ENCODE assay signal across 8 cellular contexts in the genomic region with DNA sequence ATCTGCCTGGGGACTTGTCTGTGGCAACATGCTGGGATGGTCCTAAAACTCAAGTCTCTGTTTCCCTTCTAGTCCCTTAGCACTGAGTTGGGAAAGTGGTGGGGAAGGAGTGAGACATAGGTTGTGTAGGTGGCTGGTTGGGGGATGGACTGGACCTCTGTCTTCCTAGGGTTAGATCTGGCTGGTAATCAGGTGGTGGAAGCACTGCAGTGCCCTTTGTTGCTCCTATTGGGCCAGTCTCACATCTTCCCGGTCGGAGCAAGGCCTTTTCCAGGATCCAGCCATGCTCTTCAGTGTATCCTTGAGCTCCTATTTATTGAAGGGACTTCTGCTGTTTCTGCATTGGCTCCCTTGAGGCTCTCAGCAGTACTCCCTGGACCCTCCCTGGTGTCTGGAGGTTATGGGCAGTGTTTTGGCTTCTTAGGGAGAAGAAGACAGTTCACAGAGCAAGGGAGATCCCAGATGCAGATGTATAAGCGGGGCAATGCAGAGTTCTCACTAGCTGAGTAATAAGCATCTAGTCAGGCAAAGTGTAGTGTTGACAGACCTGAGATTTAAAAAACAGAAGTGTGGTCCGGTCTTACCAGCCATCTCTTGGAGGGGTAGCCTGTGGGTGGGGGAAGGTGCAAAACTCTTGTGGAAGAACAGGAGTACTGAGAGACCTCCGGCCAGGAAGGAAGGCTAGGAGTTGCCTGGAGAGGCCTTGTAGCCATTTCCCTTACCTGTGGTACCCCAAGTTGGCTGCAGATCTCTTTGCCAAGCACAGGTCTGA. TPM values are rescaled to one million over a fixed set of nuclear protein-coding genes. Genes with fewer than 3 reads are reported as not detected.
DNase-seq lines count a peak whose midpoint lies in the region; ATAC-seq, FAIRE-seq and TF ChIP-seq lines count a peak whose summit lies in the region.

No MANE protein-coding gene starts in this region.

- no peak overlapping the region for H3K14ac ChIP-seq in mesenchymal stem cell (ENCODE audit: low read length in 2 of 2)

- peak overlapping the region; percentile 52 for H4K8ac ChIP-seq in mesenchymal stem cell (ENCODE audit: low read length)

- H2AK5ac ChIP-seq in mesenchymal stem cell (ENCODE audit: low read length, severe bottlenecking): peak overlapping the region; percentile 43

- CTCF ChIA-PET in A549 (lab: Yijun Ruan, JAX) (interaction anchor here (1.1 to 4.1 kb wide), 4 partner anchors 22 to 64 kb away, joined by 3 to 38 read pairs (median 4); no protein-coding TSS in a partner anchor), HEK293 (lab: Yijun Ruan, JAX) (interaction anchor here (0.6 to 2.9 kb wide), 6 partner anchors 11 to 173 kb away, joined by 3 to 13 read pairs (median 4); a partner anchor contains a TSS)

- H4K91ac ChIP-seq in mesenchymal stem cell (ENCODE audit: low read length): peak overlapping the region; percentile 78

- peaks cover 41% of the 10 kb centered on the region for H4K20me1 ChIP-seq in astrocyte (ENCODE audit: insufficient read depth, low read length)

- POLR2A ChIA-PET in A549 (lab: Yijun Ruan, JAX): interaction anchor here (0.7 to 0.9 kb wide), 4 partner anchors 12 to 39 kb away, joined by 4 to 7 read pairs (median 4); a partner anchor contains a TSS
- POLR2A ChIA-PET in HEK293 (lab: Yijun Ruan, JAX): interaction anchor here (0.7 to 4.3 kb wide), 16 partner anchors 12 to 324 kb away, joined by 3 to 38 read pairs (median 5); a partner anchor contains a TSS

- H3K27me3 Mint-ChIP-seq in astrocyte (ENCODE audit: low read depth, unreplicated experiment): no peaks in the 10 kb centered on the region

- FAIRE-seq in A549 (lab: Jason Lieb, UNC) (no peak), astrocyte (lab: Jason Lieb, UNC) (no peak)

- DNase-seq in A549 (ENCODE audit: low read depth in 1 of 2, low spot score in 1 of 2): no peak
- no peak for DNase-seq in astrocyte (ENCODE audit: low read depth)
- DNase-seq in mesenchymal stem cell: peak; percentile 33
- no peak for DNase-seq in occipital lobe (lab: John Stamatoyannopoulos, UW)
- DNase-seq in NK-92 treated with Interleukin-12 subunit alpha and Interleukin-12 subunit beta, amount 100 ng/mL, for 24 hours (lab: John Stamatoyannopoulos, UW): no peak

- H3K9me3 ChIP-seq in A549 (no peaks in the 10 kb centered on the region), HEK293 (ENCODE audit: control insufficient read depth, insufficient read depth, low read depth, low read length) (no peaks in the 10 kb centered on the region), astrocyte (ENCODE audit: insufficient read depth, low read depth, low read length) (no peaks in the 10 kb centered on the region), mesenchymal stem cell (ENCODE audit: control insufficient read depth, low read length) (no peaks in the 10 kb centered on the region)

- H2BK12ac ChIP-seq in mesenchymal stem cell (ENCODE audit: low read length in 2 of 2): peak overlapping the region in 1 of 2 experiments; percentile 73

- H3K9ac ChIP-seq in astrocyte (ENCODE audit: low read length) (peak overlapping the region; percentile 99), mesenchymal stem cell (ENCODE audit: low read length) (peak overlapping the region; percentile 98)

- no peak overlapping the region for H2BK15ac ChIP-seq in mesenchymal stem cell (ENCODE audit: low read depth, poor library complexity, severe bottlenecking)

- peak overlapping the region; percentile 89 to 98 for H3K27ac ChIP-seq in A549
- peak overlapping the region; percentile 92 for H3K27ac ChIP-seq in HEK293 (ENCODE audit: extremely low read depth, low read depth, low read length)
- H3K27ac ChIP-seq in astrocyte (ENCODE audit: low read depth, low read length): no peak overlapping the region
- H3K27ac ChIP-seq in mesenchymal stem cell (ENCODE audit: low read length, poor library complexity, severe bottlenecking): peak overlapping the region; percentile 97

- H3K4me3 Mint-ChIP-seq in astrocyte (ENCODE audit: unreplicated experiment): peak overlapping the region; percentile 92

- peaks cover 30% of the 10 kb centered on the region for H3K4me1 Mint-ChIP-seq in astrocyte (ENCODE audit: low read depth, unreplicated experiment)

- peaks cover 6% of the 10 kb centered on the region for H3K36me3 Mint-ChIP-seq in astrocyte (ENCODE audit: low read depth, unreplicated experiment)

- H2BK120ac ChIP-seq in mesenchymal stem cell (ENCODE audit: low read depth, low read length): no peak overlapping the region

- peak overlapping the region; percentile 89 for H2BK5ac ChIP-seq in mesenchymal stem cell (ENCODE audit: low read depth, low read length, poor library complexity, severe bottlenecking)

- no peak for ATAC-seq in A549
- no peak for ATAC-seq in HG02678 (IDR thresholded peaks at IDR 0.05; ENCODE audit: unreplicated experiment)
- ATAC-seq in GM18861 (IDR thresholded peaks at IDR 0.05; ENCODE audit: unreplicated experiment): no peak

- peak overlapping the region; percentile 93 for H3K4me3 ChIP-seq in A549
- H3K4me3 ChIP-seq in HEK293 (ENCODE audit: low read depth, low read length): peak overlapping the region; percentile 91
- peak overlapping the region; percentile 90 for H3K4me3 ChIP-seq in astrocyte (ENCODE audit: insufficient read depth, low read depth, low read length)
- H3K4me3 ChIP-seq in mesenchymal stem cell (ENCODE audit: insufficient read depth in 1 of 2, low read depth in 1 of 2, low read length in 2 of 2): peak overlapping the region in 1 of 2 experiments; percentile 85

- no peak for TF ChIP-seq POLR2A in A549 (IDR thresholded peaks at IDR 0.05; ENCODE audit: low read length)

- H3K23ac ChIP-seq in mesenchymal stem cell (ENCODE audit: low read length in 2 of 2): peak overlapping the region in 1 of 2 experiments; percentile 65

- TF ChIP-seq CTCF in A549 (IDR thresholded peaks at IDR 0.05) (no peak), HEK293 (tag by site-specific recombination; IDR thresholded peaks at IDR 0.05) (no peak), astrocyte (IDR thresholded peaks at IDR 0.05; ENCODE audit: insufficient read depth, low read depth, low read length) (no peak)

- H3K27me3 ChIP-seq in astrocyte (ENCODE audit: insufficient read depth, low read length) (no peaks in the 10 kb centered on the region), mesenchymal stem cell (ENCODE audit: control insufficient read depth in 1 of 2, insufficient read depth in 1 of 2, low read length in 2 of 2) (no peaks in the 10 kb centered on the region)

- no peaks in the 10 kb centered on the region for H3K9me3 Mint-ChIP-seq in astrocyte (ENCODE audit: unreplicated experiment)

- no peak for TF ChIP-seq EP300 in A549 (IDR thresholded peaks at IDR 0.05)

- peaks cover 0 to 28% of the 10 kb centered on the region in 2 experiments; a peak in 2 of 3 replicates for H3K36me3 ChIP-seq in HEK293 (ENCODE audit: control insufficient read depth in 2 of 2, insufficient read depth in 1 of 2, low read length in 2 of 2)
- H3K36me3 ChIP-seq in astrocyte (ENCODE audit: insufficient read depth, low read length): peaks cover 3% of the 10 kb centered on the region
- H3K36me3 ChIP-seq in mesenchymal stem cell (ENCODE audit: control insufficient read depth in 1 of 2, insufficient read depth in 2 of 2, low read depth in 1 of 2, low read length in 2 of 2): peaks cover 12 to 15% of the 10 kb centered on the region in 2 experiments

- H3K18ac ChIP-seq in mesenchymal stem cell (ENCODE audit: low read depth in 1 of 2, low read length in 2 of 2): no peak overlapping the region

- peaks cover 79% of the 10 kb centered on the region for H3K79me2 ChIP-seq in astrocyte (ENCODE audit: insufficient read depth, low read length)

- no peak overlapping the region for H2AFZ ChIP-seq in astrocyte (ENCODE audit: low read depth, low read length)
- H2AFZ ChIP-seq in mesenchymal stem cell (ENCODE audit: low read depth, low read length): no peak overlapping the region

- WGBS in A549 (ENCODE audit: missing lambda C conversion rate): 87% methylated on average over 5 of the region's 5 CpGs
- WGBS in mesenchymal stem cell: 84% methylated on average over 5 of the region's 5 CpGs

- peak overlapping the region in 1 of 2 experiments; percentile 80 for H3K4ac ChIP-seq in mesenchymal stem cell (ENCODE audit: low read depth in 1 of 2, low read length in 2 of 2)

- peak overlapping the region; percentile 87 for H3K4me2 ChIP-seq in A549
- H3K4me2 ChIP-seq in astrocyte (ENCODE audit: low read length): peak overlapping the region; percentile 96
- peak overlapping the region; percentile 89 for H3K4me2 ChIP-seq in mesenchymal stem cell (ENCODE audit: low read length, poor library complexity, severe bottlenecking)

- H3K27ac Mint-ChIP-seq in astrocyte (ENCODE audit: unreplicated experiment): peak overlapping the region; percentile 97

- no peak for TF ChIP-seq RAD21 in A549 (conservative IDR thresholded peaks at IDR 0.05 in 1 of 2, IDR thresholded peaks at IDR 0.05 in 1 of 2)

- H3K79me1 ChIP-seq in mesenchymal stem cell (replicated peaks; ENCODE audit: low read length, poor library complexity, severe bottlenecking): peaks cover 4% of the 10 kb centered on the region

- H3K4me1 ChIP-seq in A549 (peaks cover 40% of the 10 kb centered on the region), HEK293 (ENCODE audit: control insufficient read depth, insufficient read depth, low read length) (peaks cover 16% of the 10 kb centered on the region), astrocyte (ENCODE audit: insufficient read depth, low read length) (peaks cover 45% of the 10 kb centered on the region), mesenchymal stem cell (ENCODE audit: control insufficient read depth, insufficient read depth, low read depth, low read length) (peaks cover 29% of the 10 kb centered on the region)

RNA-seq across cellular contexts. Expression of a gene that starts 1.3 kb away (rescaled TPM):
- polyA plus RNA-seq in A549 (2011; rRNA removed) (168 and 209 TPM in 2 replicates), A549 (2017; fragmentation: RNase III; extraction: RNeasy Plus Mini Kit Qiagen cat#74134 plus additional on column Dnase treatment) (270 to 301 TPM (median 287 TPM) in 3 replicates)
- 585 and 606 TPM in 2 replicates for polyA plus RNA-seq in A549 (2012; cell fraction: cytosol; rRNA removed)
- 173 and 271 TPM in 2 replicates for polyA plus RNA-seq in A549 (2012; cell fraction: nucleus; rRNA removed)
- polyA minus RNA-seq in A549 (2011; rRNA and poly(A)+ RNA removed): 446 and 461 TPM in 2 replicates
- total RNA-seq in astrocyte (214 and 224 TPM in 2 replicates), occipital lobe (73.2 TPM)
- polyA plus RNA-seq in mesenchymal stem cell (2013, experiment 1 of 2): 230 TPM
- polyA plus RNA-seq in mesenchymal stem cell (2013, experiment 2 of 2): 226 TPM

RNA-seq across cellular contexts. Expression of a gene that starts 2.0 kb away (rescaled TPM):
- polyA plus RNA-seq in A549 (2011; rRNA removed) (18.2 and 19.1 TPM in 2 replicates), A549 (2017; fragmentation: RNase III; extraction: RNeasy Plus Mini Kit Qiagen cat#74134 plus additional on column Dnase treatment) (35.9 to 40.3 TPM (median 36.9 TPM) in 3 replicates)
- 40.2 and 42.7 TPM in 2 replicates for polyA plus RNA-seq in A549 (2012; cell fraction: cytosol; rRNA removed)
- 322 and 345 TPM in 2 replicates for polyA plus RNA-seq in A549 (2012; cell fraction: nucleus; rRNA removed)
- polyA minus RNA-seq in A549 (2011; rRNA and poly(A)+ RNA removed): 23.4 and 24.1 TPM in 2 replicates
- total RNA-seq in astrocyte (67.3 and 79.3 TPM in 2 replicates), occipital lobe (19.7 TPM)
- polyA plus RNA-seq in mesenchymal stem cell (2013, experiment 1 of 2): 25.8 TPM
- polyA plus RNA-seq in mesenchymal stem cell (2013, experiment 2 of 2): 23.6 TPM

RNA-seq across cellular contexts. Expression of a gene that starts 3.4 kb away (rescaled TPM):
- polyA plus RNA-seq in A549 (2011; rRNA removed) (33.2 and 44.0 TPM in 2 replicates), A549 (2017; fragmentation: RNase III; extraction: RNeasy Plus Mini Kit Qiagen cat#74134 plus additional on column Dnase treatment) (27.2 to 30.9 TPM (median 30.0 TPM) in 3 replicates)
- polyA plus RNA-seq in A549 (2012; cell fraction: cytosol; rRNA removed): 56.9 and 68.8 TPM in 2 replicates
- polyA plus RNA-seq in A549 (2012; cell fraction: nucleus; rRNA removed): 32.7 and 40.9 TPM in 2 replicates
- polyA minus RNA-seq in A549 (2011; rRNA and poly(A)+ RNA removed): 22.3 and 22.6 TPM in 2 replicates
- total RNA-seq in astrocyte (16.5 and 18.1 TPM in 2 replicates), occipital lobe (25.3 TPM)
- 18.6 TPM for polyA plus RNA-seq in mesenchymal stem cell (2013, experiment 1 of 2)
- 17.6 TPM for polyA plus RNA-seq in mesenchymal stem cell (2013, experiment 2 of 2)

RNA-seq across cellular contexts. Expression of a gene that starts 27.4 kb away (rescaled TPM):
- polyA plus RNA-seq in A549 (2011; rRNA removed) (21.0 and 35.3 TPM in 2 replicates), A549 (2017; fragmentation: RNase III; extraction: RNeasy Plus Mini Kit Qiagen cat#74134 plus additional on column Dnase treatment) (54.9 to 60.4 TPM (median 58.1 TPM) in 3 replicates)
- 59.8 and 74.8 TPM in 2 replicates for polyA plus RNA-seq in A549 (2012; cell fraction: cytosol; rRNA removed)
- 294 and 395 TPM in 2 replicates for polyA plus RNA-seq in A549 (2012; cell fraction: nucleus; rRNA removed)
- 75.8 and 94.7 TPM in 2 replicates for polyA minus RNA-seq in A549 (2011; rRNA and poly(A)+ RNA removed)
- total RNA-seq in astrocyte (61.5 and 64.8 TPM in 2 replicates), occipital lobe (45.2 TPM)
- polyA plus RNA-seq in mesenchymal stem cell (2013, experiment 1 of 2): 30.6 TPM
- 27.9 TPM for polyA plus RNA-seq in mesenchymal stem cell (2013, experiment 2 of 2)

RNA-seq across cellular contexts. Expression of a gene that starts 38.8 kb away (rescaled TPM):
- polyA plus RNA-seq in A549 (2011; rRNA removed) (0.68 and 0.78 TPM in 2 replicates), A549 (2017; fragmentation: RNase III; extraction: RNeasy Plus Mini Kit Qiagen cat#74134 plus additional on column Dnase treatment) (0.97 to 1.2 TPM (median 1.1 TPM) in 3 replicates)
- 0.43 and 0.63 TPM in 2 replicates for polyA plus RNA-seq in A549 (2012; cell fraction: cytosol; rRNA removed)
- polyA plus RNA-seq in A549 (2012; cell fraction: nucleus; rRNA removed): 3.5 and 5.0 TPM in 2 replicates
- polyA minus RNA-seq in A549 (2011; rRNA and poly(A)+ RNA removed): 0.58 and 0.73 TPM in 2 replicates
- total RNA-seq in astrocyte (1.3 and 1.5 TPM in 2 replicates), occipital lobe (3.7 TPM)
- polyA plus RNA-seq in mesenchymal stem cell (2013, experiment 1 of 2): 0.55 TPM
- polyA plus RNA-seq in mesenchymal stem cell (2013, experiment 2 of 2): 0.44 TPM
